ENCODE assay signal across 8 cellular contexts in genomic region chr1:161440312-161440894, GRCh38.
DNase-seq lines count a peak whose midpoint lies in the region; ATAC-seq and TF ChIP-seq lines count a peak whose summit lies in the region.

No MANE protein-coding gene starts in this region.

- peak; percentile 40 to 81 for ATAC-seq in natural killer cell treated with Interleukin-12 subunit alpha and Interleukin-12 subunit beta and Interleukin-15 and Interleukin-18, amount 100 ng/mL, for 72 hours
- ATAC-seq in GM19023 (IDR thresholded peaks at IDR 0.05; ENCODE audit: unreplicated experiment) = no peak

- TF ChIP-seq CTCF in tibial nerve (IDR thresholded peaks at IDR 0.05) = peak; percentile 36 to 73 (median 66)

- 2 to 3% methylated on average over 38 to 56 of the region's 61 CpGs for WGBS in esophagus, 2 donors
- 0 to 2% methylated on average over 1 to 38 of the region's 61 CpGs for WGBS in tibial nerve, 2 donors

- H3K4me3 ChIP-seq in esophagus (ENCODE audit: low read depth in 1 of 2, low read length in 2 of 2) (peak overlapping the region; percentile 46 to 63), tibial nerve (peak overlapping the region; percentile 41 to 81 (median 71))

- H3K36me3 ChIP-seq in esophagus (ENCODE audit: control insufficient read depth in 2 of 2, insufficient read depth in 2 of 2, low read length in 1 of 2) (no peaks in the 10 kb centered on the region), tibial nerve (no peaks in the 10 kb centered on the region)

- peaks cover 15 to 32% of the 10 kb centered on the region in 2 donors for H3K27me3 Mint-ChIP-seq in natural killer cell treated with Interleukin-12 subunit alpha and Interleukin-12 subunit beta and Interleukin-15 and Interleukin-18, amount 100 ng/mL, for 72 hours

- H3K27ac Mint-ChIP-seq in natural killer cell treated with Interleukin-12 subunit alpha and Interleukin-12 subunit beta and Interleukin-15 and Interleukin-18, amount 100 ng/mL, for 72 hours = peak overlapping the region in 1 of 2 donors; percentile 50

- H3K27ac ChIP-seq in esophagus (ENCODE audit: low read depth in 2 of 2, low read length in 1 of 2) (peak overlapping the region in 1 of 2 donors; percentile 27), tibial nerve (peak overlapping the region in 2 of 4 donors; percentile 80)

- TF ChIP-seq EP300 in tibial nerve (IDR thresholded peaks at IDR 0.05) = no peak

- H3K4me1 ChIP-seq in esophagus (ENCODE audit: control insufficient read depth in 2 of 2, insufficient read depth in 2 of 2, low read length in 1 of 2) = peaks cover 0 to 3% of the 10 kb centered on the region in 2 donors
- H3K4me1 ChIP-seq in tibial nerve = peaks cover 0 to 10% (median 0%) of the 10 kb centered on the region in 4 donors

- H3K36me3 Mint-ChIP-seq in natural killer cell treated with Interleukin-12 subunit alpha and Interleukin-12 subunit beta and Interleukin-15 and Interleukin-18, amount 100 ng/mL, for 72 hours = peaks cover 12% of the 10 kb centered on the region

- DNase-seq in G401 (ENCODE audit: low spot score) = peak; percentile 18
- peak; percentile 49 for DNase-seq in HPDE6-E6E7 (ENCODE audit: extremely low spot score)
- DNase-seq in activated CD4-positive, alpha-beta T cell treated with anti-CD3 and anti-CD28 coated beads, Interleukin-2, amount 50 U/mL, for 48 hours = peak; percentile 61 to 69
- DNase-seq in natural killer cell treated with Interleukin-12 subunit alpha and Interleukin-12 subunit beta and Interleukin-15 and Interleukin-18, amount 100 ng/mL, for 72 hours (ENCODE audit: low spot score) = peak; percentile 83
- no peak for DNase-seq in tibial nerve (ENCODE audit: low spot score in 2 of 2)
- no peak for DNase-seq in NCI-H748 (lab: John Stamatoyannopoulos, UW; ENCODE audit: unreplicated experiment)

- no peak for TF ChIP-seq POLR2A in tibial nerve (IDR thresholded peaks at IDR 0.05)

- H3K9me3 Mint-ChIP-seq in natural killer cell treated with Interleukin-12 subunit alpha and Interleukin-12 subunit beta and Interleukin-15 and Interleukin-18, amount 100 ng/mL, for 72 hours = no peaks in the 10 kb centered on the region

- peaks cover 0 to 2% of the 10 kb centered on the region in 2 donors for H3K9me3 ChIP-seq in esophagus (ENCODE audit: control insufficient read depth in 2 of 2, insufficient read depth in 1 of 2, low read depth in 1 of 2, low read length in 1 of 2)
- H3K9me3 ChIP-seq in tibial nerve = peaks cover 0 to 3% (median 0%) of the 10 kb centered on the region in 4 donors

- H3K27me3 ChIP-seq in esophagus (ENCODE audit: control insufficient read depth in 1 of 2, insufficient read depth in 2 of 2, low read length in 2 of 2) (no peaks in the 10 kb centered on the region), tibial nerve (peaks cover 0 to 30% of the 10 kb centered on the region in 2 donors)

- in situ Hi-C loops in G401 (cut with HindIII; ENCODE audit: low sequenced_read_pairs) = no loop called here

- H3K4me1 Mint-ChIP-seq in natural killer cell treated with Interleukin-12 subunit alpha and Interleukin-12 subunit beta and Interleukin-15 and Interleukin-18, amount 100 ng/mL, for 72 hours (ENCODE audit: low read depth in 2 of 2) = peaks cover 14 to 20% of the 10 kb centered on the region in 2 donors

- H3K4me3 Mint-ChIP-seq in natural killer cell treated with Interleukin-12 subunit alpha and Interleukin-12 subunit beta and Interleukin-15 and Interleukin-18, amount 100 ng/mL, for 72 hours = peak overlapping the region; percentile 64

Comparison
In these comparisons a context has a peak if more than half of its experiments do, and no peak if none do; other contexts are left out.
1. DNase-seq: peak in G401 (single experiment), HPDE6-E6E7 (single experiment), activated CD4-positive, alpha-beta T cell treated with anti-CD3 and anti-CD28 coated beads, Interleukin-2, amount 50 U/mL, for 48 hours (2 of 2) and natural killer cell treated with Interleukin-12 subunit alpha and Interleukin-12 subunit beta and Interleukin-15 and Interleukin-18, amount 100 ng/mL, for 72 hours (single experiment); none in tibial nerve (0 of 2) and NCI-H748 (single experiment).